Comparison of ENCODE assay signal across 28 cellular contexts in the genomic region with DNA sequence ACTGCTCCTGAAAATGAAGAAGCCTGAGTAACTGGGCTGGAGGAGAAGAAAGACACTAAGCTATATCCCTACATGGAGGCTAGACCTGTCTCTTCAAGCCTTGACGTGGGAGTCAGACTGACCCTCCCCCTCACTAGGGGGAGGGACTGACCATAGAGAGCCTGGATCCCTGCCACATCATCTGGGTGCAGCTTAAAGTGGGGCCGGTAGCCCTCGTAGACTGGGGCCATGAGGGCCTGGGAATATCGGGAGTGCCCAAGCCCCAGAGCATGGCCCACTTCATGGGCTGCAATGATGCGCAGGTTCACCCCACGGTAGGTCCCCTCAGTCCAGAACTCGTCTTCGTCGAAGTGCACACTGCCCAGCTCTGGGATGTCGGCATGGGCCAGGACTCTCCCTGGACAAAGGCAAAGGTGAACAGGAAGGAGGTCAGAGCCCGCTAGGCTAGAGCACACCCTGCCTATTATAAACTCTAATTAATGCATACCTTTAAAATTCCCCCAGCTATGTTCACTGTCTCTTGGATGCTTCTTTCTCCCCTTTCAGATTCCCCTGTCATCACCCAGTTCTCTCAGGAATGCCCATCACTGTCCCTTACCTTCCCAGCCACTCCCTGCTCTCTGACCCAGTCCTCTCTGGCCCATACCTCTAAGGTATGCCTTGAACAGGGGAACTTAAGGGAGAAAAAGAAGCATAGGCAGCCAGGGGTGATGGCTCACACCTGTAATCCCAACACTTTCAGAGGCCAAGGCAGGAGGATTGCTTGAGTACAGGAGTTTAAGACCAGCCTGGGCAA. TPM values are rescaled to one million over a fixed set of nuclear protein-coding genes. Genes with fewer than 3 reads are reported as not detected.
"Had no signal": no experiment of that assay in that cellular context is flagged by ENCODE, and none has a peak within 500 bp of the region (broad histone marks: within the 10 kb centered on the region; RNA-seq: fewer than 3 reads in every experiment).

No MANE protein-coding gene starts in this region.

- H3K27ac Mint-ChIP-seq: memory B cell; mesothelial cell of epicardium; naive B cell; stimulated activated effector memory CD8-positive, alpha-beta T cell treated with anti-CD3 and anti-CD28 coated beads, Interleukin-12 subunit alpha, Interleukin-12 subunit beta, amount 100 ng/mL, for 72 hours had no signal

- H3K36me3 ChIP-seq: gastrocnemius medialis, ovary, sigmoid colon, thoracic aorta, upper lobe of right lung, vagina had no signal

- H3K9me3 Mint-ChIP-seq: memory B cell; mesothelial cell of epicardium; natural killer cell treated with Interleukin-12 subunit alpha and Interleukin-12 subunit beta and Interleukin-15 and Interleukin-18, amount 100 ng/mL, for 72 hours; stimulated activated effector memory CD8-positive, alpha-beta T cell treated with anti-CD3 and anti-CD28 coated beads, Interleukin-12 subunit alpha, Interleukin-12 subunit beta, amount 100 ng/mL, for 72 hours had no signal

- DNase-seq: cortex of kidney; dorsolateral prefrontal cortex; effector CD4-positive, alpha-beta T cell; foreskin fibroblast; gastrocnemius medialis; head of caudate nucleus; kidney; mucosa of descending colon; naive B cell; occipital lobe; posterior cingulate gyrus; psoas muscle; right cardiac atrium; sigmoid colon; stimulated activated CD4-positive, alpha-beta T cell treated with anti-CD3 and anti-CD28 coated beads, Interleukin-2, amount 100 ng/mL, for 24 hours; stimulated activated CD4-positive, alpha-beta T cell treated with anti-CD3 and anti-CD28 coated beads, Interleukin-4, amount 100 ng/mL, for 24 hours; stimulated activated naive CD4-positive, alpha-beta T cell treated with Interleukin-2 at 50 U/mL for 16 hours; substantia nigra; upper lobe of right lung had no signal

- H3K4me3 Mint-ChIP-seq: memory B cell; mesothelial cell of epicardium; natural killer cell treated with Interleukin-12 subunit alpha and Interleukin-12 subunit beta and Interleukin-15 and Interleukin-18, amount 100 ng/mL, for 72 hours; stimulated activated effector memory CD8-positive, alpha-beta T cell treated with anti-CD3 and anti-CD28 coated beads, Interleukin-12 subunit alpha, Interleukin-12 subunit beta, amount 100 ng/mL, for 72 hours had no signal

- H3K9me3 ChIP-seq: gastrocnemius medialis, mucosa of descending colon, ovary, psoas muscle, sigmoid colon, thoracic aorta, tibial nerve, upper lobe of right lung, vagina had no signal

- H3K4me1 ChIP-seq: gastrocnemius medialis, psoas muscle, sigmoid colon had no signal

- H3K4me3 ChIP-seq: dorsolateral prefrontal cortex, gastrocnemius medialis, lung, mucosa of descending colon, ovary, psoas muscle, sigmoid colon, thoracic aorta, tibial nerve, upper lobe of right lung, vagina had no signal

- H3K27me3 ChIP-seq: dorsolateral prefrontal cortex, ovary, tibial nerve, upper lobe of right lung, vagina had no signal

- H3K27ac ChIP-seq: dorsolateral prefrontal cortex, gastrocnemius medialis, ovary, psoas muscle, sigmoid colon, thoracic aorta, tibial nerve, upper lobe of right lung, vagina had no signal

- H3K4me1 Mint-ChIP-seq: stimulated activated effector memory CD8-positive, alpha-beta T cell treated with anti-CD3 and anti-CD28 coated beads, Interleukin-12 subunit alpha, Interleukin-12 subunit beta, amount 100 ng/mL, for 72 hours had no signal

- H3K36me3 Mint-ChIP-seq: memory B cell; mesothelial cell of epicardium; naive B cell; natural killer cell treated with Interleukin-12 subunit alpha and Interleukin-12 subunit beta and Interleukin-15 and Interleukin-18, amount 100 ng/mL, for 72 hours; stimulated activated effector memory CD8-positive, alpha-beta T cell treated with anti-CD3 and anti-CD28 coated beads, Interleukin-12 subunit alpha, Interleukin-12 subunit beta, amount 100 ng/mL, for 72 hours had no signal

RNA-seq across cellular contexts. Expression of gene MMP19, which starts 3.2 kb away (rescaled TPM):
- total RNA-seq: occipital lobe had no signal
